16 cellular contexts compared by ENCODE assay signal in the genomic region with DNA sequence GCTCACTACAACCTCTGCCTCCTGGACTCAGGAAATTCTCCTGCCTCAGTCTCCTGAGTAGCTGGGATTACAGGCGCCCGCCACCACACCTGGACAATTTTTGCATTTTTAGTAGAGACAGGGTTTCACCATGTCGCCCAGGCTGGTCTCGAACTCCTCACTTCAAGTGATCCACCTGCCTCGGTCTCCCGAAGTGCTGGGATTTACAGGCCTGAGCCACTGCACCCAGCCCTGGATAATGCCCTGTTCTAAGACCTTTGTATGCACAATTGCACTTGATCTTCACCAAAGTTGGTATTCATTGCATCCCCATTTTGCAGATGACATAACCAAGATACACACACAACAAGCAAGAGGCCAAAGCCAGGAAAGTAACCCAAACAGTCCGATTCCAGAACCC.
DNase-seq lines count a peak whose midpoint lies in the region; ATAC-seq and TF ChIP-seq lines count a peak whose summit lies in the region.
"Had no signal": no experiment of that assay in that cellular context is flagged by ENCODE, and none has a peak within 500 bp of the region (broad histone marks: within the 10 kb centered on the region; RNA-seq: fewer than 3 reads in every experiment).

No MANE protein-coding gene starts in this region.

- H3K27ac Mint-ChIP-seq in glutamatergic neuron (ENCODE audit: unreplicated experiment), result peak overlapping the region; percentile 59
- H3K27ac Mint-ChIP-seq: CD14-positive monocyte; CD4-positive, alpha-beta memory T cell had no signal

- WGBS in mesendoderm (ENCODE audit: extremely low coverage, insufficient coverage, low lambda C conversion rate), result no CpG with 5 or more reads among the region's 7 CpGs

- no peak for TF ChIP-seq CTCF in RWPE2 (IDR thresholded peaks at IDR 0.05; ENCODE audit: poor library complexity, severe bottlenecking)
- no peak for TF ChIP-seq CTCF in glutamatergic neuron (IDR thresholded peaks at IDR 0.05; ENCODE audit: partially characterized antibody, unreplicated experiment)

- H3K4ac ChIP-seq in mesendoderm (ENCODE audit: low read depth, low read length), result no peak overlapping the region

- peaks cover 35% of the 10 kb centered on the region for H3K4me1 Mint-ChIP-seq in glutamatergic neuron (ENCODE audit: low read depth, unreplicated experiment)

- H3K79me2 ChIP-seq in mesendoderm (ENCODE audit: control insufficient read depth, insufficient read depth, low read length), result no peaks in the 10 kb centered on the region

- ATAC-seq in RWPE2 (ENCODE audit: low read depth), result no peak
- ATAC-seq: HepG2 had no signal

- H3K27me3 Mint-ChIP-seq in glutamatergic neuron (ENCODE audit: unreplicated experiment), result peaks cover 7% of the 10 kb centered on the region
- H3K27me3 Mint-ChIP-seq: CD4-positive, alpha-beta memory T cell had no signal

- H2BK120ac ChIP-seq in mesendoderm (ENCODE audit: low read depth, low read length), result no peak overlapping the region

- H3K4me1 ChIP-seq in RWPE2 (ENCODE audit: insufficient read depth, poor library complexity, severe bottlenecking) (no peaks in the 10 kb centered on the region), mesendoderm (ENCODE audit: control insufficient read depth, low read depth, low read length) (no peaks in the 10 kb centered on the region)
- H3K4me1 ChIP-seq: HAP-1 had no signal

- no peaks in the 10 kb centered on the region for H3K9me3 ChIP-seq in RWPE2 (ENCODE audit: severe bottlenecking)
- H3K9me3 ChIP-seq: BLaER1, HAP-1 had no signal

- no peak overlapping the region for H4K5ac ChIP-seq in mesendoderm (ENCODE audit: low read length)

- no peak overlapping the region for H3K18ac ChIP-seq in mesendoderm (ENCODE audit: low read length)

- DNase-seq in activated CD8-positive, alpha-beta memory T cell treated with anti-CD3 and anti-CD28 coated beads, Interleukin-2, amount 50 U/mL, for 48 hours, result peak; percentile 22
- no peak for DNase-seq in activated CD8-positive, alpha-beta memory T cell treated with anti-CD3 and anti-CD28 coated beads, Interleukin-2, amount 50 U/mL, for 4 hours
- peak; percentile 6 for DNase-seq in RWPE2 (ENCODE audit: low spot score)
- no peak for DNase-seq in glutamatergic neuron
- peak; percentile 12 for DNase-seq in ureter (ENCODE audit: low spot score)
- DNase-seq in mesendoderm, result no peak
- DNase-seq in DMS 273 (lab: John Stamatoyannopoulos, UW; ENCODE audit: unreplicated experiment), result no peak
- DNase-seq: 8988T; CD4-positive, alpha-beta memory T cell; DMS79 treated with DMSO at 0.1 percent for 48 hours; GF-D8; GM23248 had no signal

- no peak overlapping the region for H3K23ac ChIP-seq in mesendoderm (ENCODE audit: low read length)

- no peak overlapping the region for H3K4me2 ChIP-seq in mesendoderm (ENCODE audit: low read length)

- H2BK5ac ChIP-seq in mesendoderm (ENCODE audit: low read length), result no peak overlapping the region

- H3K36me3 ChIP-seq in RWPE2 (ENCODE audit: low read depth) (no peaks in the 10 kb centered on the region), mesendoderm (ENCODE audit: control insufficient read depth, insufficient read depth, low read length) (no peaks in the 10 kb centered on the region)
- H3K36me3 ChIP-seq: BLaER1, HAP-1 had no signal

- no peak overlapping the region for H3K56ac ChIP-seq in mesendoderm (ENCODE audit: low read length)

- peaks cover 17% of the 10 kb centered on the region for H3K9me3 Mint-ChIP-seq in glutamatergic neuron (ENCODE audit: unreplicated experiment)
- H3K9me3 Mint-ChIP-seq: CD4-positive, alpha-beta memory T cell had no signal

- H3K27me3 ChIP-seq in RWPE2 (ENCODE audit: insufficient read depth, poor library complexity, severe bottlenecking) (no peaks in the 10 kb centered on the region), mesendoderm (ENCODE audit: insufficient read depth, low read length, poor library complexity) (no peaks in the 10 kb centered on the region)
- H3K27me3 ChIP-seq: BLaER1 had no signal

- H3K79me1 ChIP-seq in mesendoderm (ENCODE audit: low read length), result no peaks in the 10 kb centered on the region

- H3K27ac ChIP-seq in RWPE2 (ENCODE audit: poor library complexity, severe bottlenecking), result no peak overlapping the region
- H3K27ac ChIP-seq in mesendoderm (ENCODE audit: low read depth, low read length), result no peak overlapping the region
- H3K27ac ChIP-seq: BLaER1, GM23248 had no signal

- no peaks in the 10 kb centered on the region for H3K36me3 Mint-ChIP-seq in glutamatergic neuron (ENCODE audit: unreplicated experiment)
- H3K36me3 Mint-ChIP-seq: CD14-positive monocyte; CD4-positive, alpha-beta memory T cell had no signal

- no peak overlapping the region for H2BK15ac ChIP-seq in mesendoderm (replicated peaks; ENCODE audit: low read depth)

- H2AK5ac ChIP-seq in mesendoderm (ENCODE audit: low read length), result no peak overlapping the region

- H3K9ac ChIP-seq in mesendoderm (ENCODE audit: low read length), result no peak overlapping the region
- H3K9ac ChIP-seq: BLaER1, GM23248 had no signal

- H3K4me3 Mint-ChIP-seq in glutamatergic neuron (ENCODE audit: unreplicated experiment), result no peak overlapping the region
- H3K4me3 Mint-ChIP-seq: CD14-positive monocyte; CD4-positive, alpha-beta memory T cell had no signal

- H4K8ac ChIP-seq in mesendoderm (ENCODE audit: low read depth, low read length), result no peak overlapping the region

- no peak overlapping the region for H3K4me3 ChIP-seq in RWPE2 (ENCODE audit: severe bottlenecking)
- H3K4me3 ChIP-seq in mesendoderm (ENCODE audit: low read length), result no peak overlapping the region
- H3K4me3 ChIP-seq: BLaER1, GM23248, HAP-1 had no signal

Comparison
In these comparisons a context has a peak if more than half of its experiments do, and no peak if none do; other contexts are left out.
1. DNase-seq: peak in activated CD8-positive, alpha-beta memory T cell treated with anti-CD3 and anti-CD28 coated beads, Interleukin-2, amount 50 U/mL, for 48 hours (single experiment), RWPE2 (single experiment) and ureter (single experiment); none in activated CD8-positive, alpha-beta memory T cell treated with anti-CD3 and anti-CD28 coated beads, Interleukin-2, amount 50 U/mL, for 4 hours (single experiment), glutamatergic neuron (single experiment), mesendoderm (single experiment) and DMS 273 (single experiment).